Comparison of ENCODE assay signal across 8 cellular contexts in the genomic region with DNA sequence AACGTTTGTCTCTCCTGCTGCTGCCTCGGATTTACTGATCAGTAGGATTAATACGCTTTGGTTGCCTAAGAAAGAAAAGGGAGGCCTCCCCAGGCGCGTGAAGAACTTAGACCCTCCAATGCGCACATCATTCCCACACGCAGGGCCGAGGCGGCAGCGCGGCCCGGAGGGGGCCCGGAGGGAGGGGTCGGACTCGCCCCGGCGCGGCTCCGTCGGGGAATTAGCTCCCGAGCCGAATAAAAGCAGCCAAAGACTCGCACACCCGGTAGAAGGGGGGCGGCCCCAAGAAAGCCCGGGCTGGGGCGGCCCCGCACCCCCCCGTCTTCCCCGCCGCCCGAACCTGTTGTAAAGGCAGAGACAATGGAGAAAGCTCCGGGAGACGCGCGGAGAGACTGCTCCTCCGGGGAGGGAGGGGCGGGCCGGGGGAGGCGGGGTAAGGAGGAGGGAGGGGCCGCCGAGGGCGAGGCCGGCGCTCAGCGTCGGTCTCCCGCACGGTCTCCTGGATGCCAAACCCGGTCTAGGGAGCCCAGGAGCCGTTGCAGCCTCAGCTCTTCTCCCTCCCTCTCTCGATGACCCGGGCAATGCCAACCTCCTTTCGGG. TPM values are rescaled to one million over a fixed set of nuclear protein-coding genes. Genes with fewer than 3 reads are reported as not detected.
DNase-seq lines count a peak whose midpoint lies in the region; ATAC-seq lines count a peak whose summit lies in the region.

A gene (minus strand): TSS at position 362 of the 600 bp plus-strand sequence. CDS start 446 bp downstream, outside the sequence.

- ATAC-seq in Right ventricle myocardium inferior = peak; percentile 64
- ATAC-seq in left colon = peak; percentile 96

- DNase-seq in Right ventricle myocardium inferior (ENCODE audit: missing footprints) (peak; percentile 69), cardiac septum (ENCODE audit: low spot score) (no peak), NCI-H146 (lab: John Stamatoyannopoulos, UW) (peak; percentile 64), caudate nucleus (lab: John Stamatoyannopoulos, UW) (peak in 50 of 61 donors; percentile 20 to 81 (median 54)), left colon (peak; percentile 36 to 60), NOMO-1 treated with DMSO at 0.1 percent for 48 hours (lab: John Stamatoyannopoulos, UW; ENCODE audit: unreplicated experiment) (no peak)
- DNase-seq in activated CD4-positive, alpha-beta T cell treated with anti-CD3 and anti-CD28 coated beads for 1 hour = peak; percentile 39
- DNase-seq in stimulated activated CD4-positive, alpha-beta T cell treated with anti-CD3 and anti-CD28 coated beads, Interleukin-2, amount 100 ng/mL, for 4 hours (ENCODE audit: low read depth) = peak; percentile 54

- intact Hi-C loops in Right ventricle myocardium inferior (cut with DNase I) (no loop called here), cardiac septum (cut with DNase I) (no loop called here), left colon (cut with DNase I, micrococcal nuclease) (no loop called here)

- peak within 1 kb of the TSS; percentile 58 for H3K27ac ChIP-seq in caudate nucleus (ENCODE audit: low read depth, low read length)

RNA-seq across cellular contexts. Expression of the gene that starts here (rescaled TPM):
- total RNA-seq in Right ventricle myocardium inferior (not detected), cardiac septum (1.3 TPM), left colon (1 to 10 TPM; 2.9 to 6.1 TPM)

Comparison
In these comparisons a context has a peak if more than half of its experiments do, and no peak if none do; other contexts are left out.
1. Peak in DNase-seq and ATAC-seq in Right ventricle myocardium inferior; RNA of the gene not detected or under 1 TPM.
2. DNase-seq: peak in NCI-H146 (single experiment), activated CD4-positive, alpha-beta T cell treated with anti-CD3 and anti-CD28 coated beads for 1 hour (single experiment), caudate nucleus (50 of 61), left colon (2 of 2) and stimulated activated CD4-positive, alpha-beta T cell treated with anti-CD3 and anti-CD28 coated beads, Interleukin-2, amount 100 ng/mL, for 4 hours (single experiment); none in cardiac septum (single experiment) and NOMO-1 treated with DMSO at 0.1 percent for 48 hours (single experiment).